Comparison of ENCODE assay signal across 16 cellular contexts in genomic region chr4:38837849-38838248, GRCh38. TPM values are rescaled to one million over a fixed set of nuclear protein-coding genes. Genes with fewer than 3 reads are reported as not detected.
DNase-seq lines count a peak whose midpoint lies in the region; ATAC-seq and TF ChIP-seq lines count a peak whose summit lies in the region.
"Had no signal": no experiment of that assay in that cellular context is flagged by ENCODE, and none has a peak within 500 bp of the region (broad histone marks: within the 10 kb centered on the region; RNA-seq: fewer than 3 reads in every experiment).

No MANE protein-coding gene starts in this region.

- no peaks in the 10 kb centered on the region for H3K79me2 ChIP-seq in Loucy (ENCODE audit: insufficient read depth, low read length)

- 47 to 50% methylated on average over 2 of the region's 2 CpGs for WGBS in upper lobe of left lung, 2 donors

- H3K4me1 Mint-ChIP-seq in memory B cell (peaks cover 29% of the 10 kb centered on the region), mesothelial cell of epicardium (no peaks in the 10 kb centered on the region)

- H3K9me3 Mint-ChIP-seq in memory B cell (peaks cover 27% of the 10 kb centered on the region), mesothelial cell of epicardium (peaks cover 41% of the 10 kb centered on the region)

- no peaks in the 10 kb centered on the region for H3K27me3 Mint-ChIP-seq in memory B cell
- H3K27me3 Mint-ChIP-seq in mesothelial cell of epicardium (ENCODE audit: low read depth) = peaks cover 10% of the 10 kb centered on the region

- H3K9me3 ChIP-seq in Loucy (ENCODE audit: insufficient read depth, low read depth, low read length) (0 out of 2 replicates have a peak, but pooled peaks cover 5% of the 10 kb centered on the region), adipocyte (ENCODE audit: control insufficient read depth, low read length) (peaks cover 12% of the 10 kb centered on the region), upper lobe of left lung (peaks cover 3 to 14% (median 6%) of the 10 kb centered on the region in 4 donors)

- H3K27ac ChIP-seq in upper lobe of left lung = no peak overlapping the region

- H3F3A ChIP-seq in Loucy (ENCODE audit: low read depth) = no peaks in the 10 kb centered on the region

- peak overlapping the region; percentile 30 for H3K4me2 ChIP-seq in Loucy (ENCODE audit: low read depth, low read length, poor library complexity, severe bottlenecking)

- no peak overlapping the region for H3K9ac ChIP-seq in Loucy (ENCODE audit: low read depth, low read length, poor library complexity, severe bottlenecking)
- no peak overlapping the region for H3K9ac ChIP-seq in adipocyte (ENCODE audit: low read length)

- no peaks in the 10 kb centered on the region for H3K36me3 ChIP-seq in Loucy (ENCODE audit: insufficient read depth, low read length)
- no peaks in the 10 kb centered on the region for H3K36me3 ChIP-seq in adipocyte (ENCODE audit: control insufficient read depth, insufficient read depth, low read length, severe bottlenecking)
- H3K36me3 ChIP-seq in upper lobe of left lung = no peaks in the 10 kb centered on the region

- H2AFZ ChIP-seq in Loucy (ENCODE audit: low read length) = no peak overlapping the region

- TF ChIP-seq EP300 in upper lobe of left lung (IDR thresholded peaks at IDR 0.05) = no peak

- no peaks in the 10 kb centered on the region for H4K20me1 ChIP-seq in Loucy (ENCODE audit: insufficient read depth, low read length, poor library complexity, severe bottlenecking)

- H3K27me3 ChIP-seq in Loucy (ENCODE audit: insufficient read depth, low read length, poor library complexity, severe bottlenecking) (no peaks in the 10 kb centered on the region), adipocyte (replicated peaks; ENCODE audit: control insufficient read depth, insufficient read depth, low read length) (no peaks in the 10 kb centered on the region), upper lobe of left lung (no peaks in the 10 kb centered on the region)

- no peak for DNase-seq in activated CD4-positive, CD25-positive, alpha-beta regulatory T cell (lab: John Stamatoyannopoulos, UW)
- DNase-seq in adipocyte (ENCODE audit: low read depth) (peak; percentile 27), memory B cell (ENCODE audit: low spot score in 2 of 2) (no peak), upper lobe of left lung (no peak), NCI-H774 (lab: John Stamatoyannopoulos, UW) (no peak), mesothelial cell of epicardium (ENCODE audit: low spot score in 2 of 2, unreplicated experiment in 2 of 2) (no peak)
- DNase-seq: 8988T; activated CD8-positive, alpha-beta memory T cell treated with anti-CD3 and anti-CD28 coated beads, Interleukin-2, amount 50 U/mL, for 4 hours; caudate nucleus; stimulated activated CD4-positive, alpha-beta T cell treated with anti-CD3 and anti-CD28 coated beads, Interleukin-15, amount 100 ng/mL, for 24 hours had no signal

- H3K4me3 Mint-ChIP-seq in memory B cell (no peak overlapping the region), mesothelial cell of epicardium (no peak overlapping the region)

- peaks cover 4% of the 10 kb centered on the region for H3K4me1 ChIP-seq in Loucy (ENCODE audit: insufficient read depth, low read length, poor library complexity, severe bottlenecking)
- peaks cover 7% of the 10 kb centered on the region for H3K4me1 ChIP-seq in adipocyte (ENCODE audit: control insufficient read depth, insufficient read depth, low read length)
- no peaks in the 10 kb centered on the region for H3K4me1 ChIP-seq in upper lobe of left lung

- H3K4me3 ChIP-seq in Loucy (ENCODE audit: low read length, poor library complexity, severe bottlenecking) (no peak overlapping the region), adipocyte (ENCODE audit: low read length) (no peak overlapping the region), upper lobe of left lung (no peak overlapping the region)

- H3K9me2 ChIP-seq in Loucy (replicated peaks; ENCODE audit: low read depth, low read length) = no peaks in the 10 kb centered on the region

- H3K36me3 Mint-ChIP-seq in memory B cell (peaks cover 66% of the 10 kb centered on the region), mesothelial cell of epicardium (peaks cover 6% of the 10 kb centered on the region)

- TF ChIP-seq POLR2A in upper lobe of left lung (IDR thresholded peaks at IDR 0.05) = no peak

- TF ChIP-seq CTCF in Loucy (conservative IDR thresholded peaks at IDR 0.05; ENCODE audit: low read length) = no peak
- TF ChIP-seq CTCF in upper lobe of left lung (IDR thresholded peaks at IDR 0.05) = no peak
- TF ChIP-seq CTCF in mesothelial cell of epicardium (IDR thresholded peaks at IDR 0.05; ENCODE audit: unreplicated experiment) = no peak

- H3K27ac Mint-ChIP-seq in memory B cell (peak overlapping the region; percentile 83), mesothelial cell of epicardium (no peak overlapping the region)

- ATAC-seq in activated CD4-positive, CD25-positive, alpha-beta regulatory T cell treated with anti-CD3 and anti-CD28 coated beads, Interleukin-2, amount 50 U/mL, for 24 hours = peak; percentile 82 to 83
- ATAC-seq in memory B cell (ENCODE audit: low read depth) = no peak
- no peak for ATAC-seq in upper lobe of left lung (ENCODE audit: low FRiP score in 2 of 2)
- ATAC-seq: esophagus mucosa, Panc1 had no signal

RNA-seq across cellular contexts. Expression of gene TLR6, which starts 18.8 kb away (rescaled TPM):
- total RNA-seq in upper lobe of left lung (10 to 100 TPM in 2 of 6 donors, 1 to 10 TPM in 4; 3.2 to 10.4 (median 5.8) TPM), mesothelial cell of epicardium (0.77 to 1.2 TPM (median 0.98 TPM) in 3 replicates)

RNA-seq across cellular contexts. Expression of gene FAM114A1, which starts 29.8 kb away (rescaled TPM):
- 10 to 100 TPM; 27.2 to 92.5 (median 43.1) TPM for total RNA-seq in upper lobe of left lung
- total RNA-seq in mesothelial cell of epicardium = 52.0 to 55.6 TPM (median 53.7 TPM) in 3 replicates

RNA-seq across cellular contexts. Expression of gene TLR1, which starts 33.3 kb away (rescaled TPM):
- total RNA-seq in upper lobe of left lung = 10 to 100 TPM; 16.4 to 41.9 (median 24.8) TPM
- total RNA-seq in mesothelial cell of epicardium = 0.77 to 1.2 TPM (median 0.82 TPM) in 3 replicates

RNA-seq across cellular contexts. Expression of gene TLR10, which starts 55.1 kb away (rescaled TPM):
- total RNA-seq in upper lobe of left lung = 1 to 10 TPM in 1 of 6 donors, under 1 TPM in 3, not detected in 2; 0.61 to 1.0 (median 0.81) TPM
- not detected in 3 replicates for total RNA-seq in mesothelial cell of epicardium
- total RNA-seq: NCI-H460, osteocyte had no signal

Comparison
In these comparisons a context has a peak if more than half of its experiments do, and no peak if none do; other contexts are left out.
1. ATAC-seq: peak in activated CD4-positive, CD25-positive, alpha-beta regulatory T cell treated with anti-CD3 and anti-CD28 coated beads, Interleukin-2, amount 50 U/mL, for 24 hours (2 of 2); none in memory B cell (single experiment) and upper lobe of left lung (0 of 2).